Comparison of ENCODE assay signal across 14 cellular contexts in genomic region chr13:35252536-35253205, GRCh38.
DNase-seq lines count a peak whose midpoint lies in the region; ATAC-seq and TF ChIP-seq lines count a peak whose summit lies in the region.
"Had no signal": no experiment of that assay in that cellular context is flagged by ENCODE, and none has a peak within 500 bp of the region (broad histone marks: within the 10 kb centered on the region; RNA-seq: fewer than 3 reads in every experiment).

No MANE protein-coding gene starts in this region.

- H3K27ac ChIP-seq in right lobe of liver: no peak overlapping the region
- H3K27ac ChIP-seq in WERI-Rb-1: no peak overlapping the region
- H3K27ac ChIP-seq: neutrophil, PC-9, suprapubic skin had no signal

- peak; percentile 92 for ATAC-seq in GM18517 (IDR thresholded peaks at IDR 0.05; ENCODE audit: unreplicated experiment)
- ATAC-seq in GM21367 (IDR thresholded peaks at IDR 0.05; ENCODE audit: unreplicated experiment): peak; percentile 87
- peak; percentile 83 for ATAC-seq in HG03025 (IDR thresholded peaks at IDR 0.05; ENCODE audit: low FRiP score, unreplicated experiment)
- ATAC-seq in right lobe of liver: no peak

- 62% methylated on average over 3 of the region's 4 CpGs for WGBS in right lobe of liver (ENCODE audit: insufficient coverage, low coverage, low lambda C conversion rate, missing lambda C conversion rate)

- TF ChIP-seq CTCF in NB4 (IDR thresholded peaks at IDR 0.05; ENCODE audit: low read depth, low read length) (no peak), right lobe of liver (IDR thresholded peaks at IDR 0.05) (no peak), WERI-Rb-1 (IDR thresholded peaks at IDR 0.05; ENCODE audit: low read depth, low read length) (no peak), Calu3 (IDR thresholded peaks at IDR 0.05; ENCODE audit: unreplicated experiment) (no peak)

- DNase-seq in NB4 (ENCODE audit: low read depth) (peak; percentile 8), right lobe of liver (no peak), HuH-7 (ENCODE audit: low spot score) (no peak), WERI-Rb-1 (no peak), Calu3 (no peak)
- DNase-seq: cerebellar nuclear complex, kidney glomerular epithelial cell, NCI-H1417 treated with DMSO at 0.1 percent for 48 hours, PC-9 had no signal

- no peaks in the 10 kb centered on the region for H3K9me3 Mint-ChIP-seq in Calu3 (ENCODE audit: low read depth, unreplicated experiment)

- CTCF ChIA-PET in Calu3 (lab: Charles Lee): no interaction called here

- TF ChIP-seq POLR2A in NB4 (IDR thresholded peaks at IDR 0.05; ENCODE audit: extremely low read depth, insufficient read length): no peak
- TF ChIP-seq POLR2A in right lobe of liver (IDR thresholded peaks at IDR 0.05): no peak

- H3K4me3 ChIP-seq in NB4 (ENCODE audit: low read depth, low read length) (no peak overlapping the region), right lobe of liver (no peak overlapping the region), WERI-Rb-1 (ENCODE audit: low read depth, low read length) (no peak overlapping the region)
- H3K4me3 ChIP-seq: PC-9, suprapubic skin had no signal

- H3K36me3 ChIP-seq in right lobe of liver (no peaks in the 10 kb centered on the region), WERI-Rb-1 (no peaks in the 10 kb centered on the region; the same call in 1 of the 2 replicates)
- H3K36me3 ChIP-seq: neutrophil had no signal

- H3K27me3 ChIP-seq in right lobe of liver: no peaks in the 10 kb centered on the region
- no peaks in the 10 kb centered on the region for H3K27me3 ChIP-seq in WERI-Rb-1 (ENCODE audit: insufficient read depth, low read depth, severe bottlenecking)
- H3K27me3 ChIP-seq: neutrophil, suprapubic skin had no signal

- intact Hi-C loops in right lobe of liver (cut with DNase I) (no loop called here), Calu3 (cut with micrococcal nuclease; ENCODE audit: unreplicated experiment) (no loop called here)

- H3K27me3 Mint-ChIP-seq in Calu3 (ENCODE audit: unreplicated experiment): no peaks in the 10 kb centered on the region

- no peaks in the 10 kb centered on the region for H3K4me1 ChIP-seq in right lobe of liver
- H3K4me1 ChIP-seq: suprapubic skin had no signal

- H3K36me3 Mint-ChIP-seq in Calu3 (ENCODE audit: insufficient read depth, unreplicated experiment): peaks cover 6% of the 10 kb centered on the region

- H3K27ac Mint-ChIP-seq in Calu3 (ENCODE audit: unreplicated experiment): no peak overlapping the region

- H3K4me1 Mint-ChIP-seq in Calu3 (ENCODE audit: low read depth, unreplicated experiment): no peaks in the 10 kb centered on the region

- no peak overlapping the region for H3K4me3 Mint-ChIP-seq in Calu3 (ENCODE audit: low read depth, unreplicated experiment)

- H3K9me3 ChIP-seq in right lobe of liver (no peaks in the 10 kb centered on the region), WERI-Rb-1 (ENCODE audit: severe bottlenecking) (no peaks in the 10 kb centered on the region)
- H3K9me3 ChIP-seq: neutrophil had no signal

- no TSS peak for BruUV-seq in Calu3 (replicated peaks; lab: Mats Ljungman, UMichigan)

Comparison
In these comparisons a context has a peak if more than half of its experiments do, and no peak if none do; other contexts are left out.
1. ATAC-seq: peak in GM18517 (single experiment), GM21367 (single experiment) and HG03025 (single experiment); none in right lobe of liver (0 of 4).